ENCODE assay signal across 11 cellular contexts in the genomic region with DNA sequence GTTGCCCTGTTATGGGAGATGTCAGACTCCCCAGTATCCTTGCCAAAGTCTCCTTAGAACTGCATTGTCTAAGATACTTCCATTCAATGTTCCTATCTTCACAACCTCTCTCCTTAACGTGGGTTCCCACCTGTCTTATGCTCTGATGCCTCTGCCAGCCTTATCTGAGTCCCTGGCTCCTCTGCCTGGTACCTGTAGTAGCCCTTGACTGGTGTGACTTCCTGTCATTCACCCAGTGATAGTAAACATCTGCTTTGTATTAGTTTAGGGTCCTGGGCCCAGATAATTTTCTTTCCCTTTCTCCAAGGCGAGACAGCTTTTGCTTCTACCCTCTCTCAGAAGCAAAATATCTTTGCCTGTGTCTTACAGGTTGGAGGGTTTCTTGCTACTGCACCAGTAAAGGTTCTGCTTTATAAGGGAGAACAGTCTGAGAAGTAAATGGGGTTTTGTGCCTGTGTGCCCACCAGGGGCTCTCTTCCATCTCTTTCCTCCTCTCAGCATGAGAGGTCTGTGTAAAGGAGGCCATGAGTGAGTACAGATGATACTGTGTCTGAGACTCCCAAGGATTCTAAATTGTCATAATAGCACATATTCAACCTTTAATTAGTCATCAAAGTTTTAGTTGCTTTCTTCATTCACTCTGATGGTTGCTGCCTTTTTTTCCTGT.
DNase-seq lines count a peak whose midpoint lies in the region; ATAC-seq and TF ChIP-seq lines count a peak whose summit lies in the region.
"Had no signal": no experiment of that assay in that cellular context is flagged by ENCODE, and none has a peak within 500 bp of the region (broad histone marks: within the 10 kb centered on the region; RNA-seq: fewer than 3 reads in every experiment).

No MANE protein-coding gene starts in this region.

- H3K9me3 ChIP-seq in trophoblast cell (ENCODE audit: insufficient read depth, low read depth, low read length) = no peaks in the 10 kb centered on the region
- H3K9me3 ChIP-seq: SJCRH30, spleen had no signal

- no peak overlapping the region for H3K4me3 ChIP-seq in astrocyte of the cerebellum (ENCODE audit: low read depth, low read length)
- no peak overlapping the region for H3K4me3 ChIP-seq in trophoblast cell (ENCODE audit: low read depth, low read length)
- H3K4me3 ChIP-seq: SJCRH30, spleen had no signal

- peak overlapping the region; percentile 1 for H3K18ac ChIP-seq in trophoblast cell (ENCODE audit: low read length)

- H2AFZ ChIP-seq in trophoblast cell (ENCODE audit: insufficient read depth, low read length, poor library complexity) = no peak overlapping the region

- in situ Hi-C loops in astrocyte of the cerebellum (cut with HindIII; ENCODE audit: low sequenced_read_pairs) = no loop called here

- no peak overlapping the region for H3K9ac ChIP-seq in trophoblast cell (ENCODE audit: low read length)

- H3K79me1 ChIP-seq in trophoblast cell (ENCODE audit: low read length) = peaks cover 18% of the 10 kb centered on the region

- no peaks in the 10 kb centered on the region for H3K27me3 ChIP-seq in trophoblast cell (ENCODE audit: insufficient read depth, low read length)
- H3K27me3 ChIP-seq: SJCRH30, spleen had no signal

- peak overlapping the region; percentile 0 for H2AK5ac ChIP-seq in trophoblast cell (ENCODE audit: low read length)

- no peak overlapping the region for H4K12ac ChIP-seq in trophoblast cell (ENCODE audit: low read depth, low read length)

- H4K8ac ChIP-seq in trophoblast cell (ENCODE audit: low read depth, low read length) = peak overlapping the region; percentile 71

- H3K4me2 ChIP-seq in trophoblast cell (ENCODE audit: low read length) = no peak overlapping the region

- H2BK120ac ChIP-seq in trophoblast cell (ENCODE audit: insufficient read depth, low read length, poor library complexity) = peak overlapping the region; percentile 8

- H3K79me2 ChIP-seq in trophoblast cell (ENCODE audit: control insufficient read depth, insufficient read depth, low read length, poor library complexity) = peaks cover 2% of the 10 kb centered on the region

- H3K4me1 ChIP-seq in trophoblast cell (ENCODE audit: control insufficient read depth in 1 of 2, insufficient read depth in 2 of 2, low read length in 2 of 2) = peaks cover 4 to 10% of the 10 kb centered on the region in 2 experiments
- H3K4me1 ChIP-seq: SJCRH30, spleen had no signal

- H3K14ac ChIP-seq in trophoblast cell (ENCODE audit: low read length) = peak overlapping the region; percentile 33

- H3K27ac ChIP-seq in trophoblast cell (ENCODE audit: low read depth, low read length) = peak overlapping the region; percentile 56
- H3K27ac ChIP-seq: SJCRH30, spleen had no signal

- no peaks in the 10 kb centered on the region for H3K36me3 ChIP-seq in trophoblast cell (ENCODE audit: control insufficient read depth in 1 of 2, insufficient read depth in 2 of 2, low read length in 2 of 2)
- H3K36me3 ChIP-seq: SJCRH30, spleen had no signal

- WGBS in trophoblast cell (ENCODE audit: extremely low coverage, insufficient coverage, insufficient read length) = no CpG with 5 or more reads among the region's 2 CpGs

- DNase-seq in astrocyte of the cerebellum (ENCODE audit: low read depth) (no peak), trophoblast cell (no peak), hypothalamus (lab: John Stamatoyannopoulos, UW) (no peak), NCI-H2029 treated with DMSO at 0.1 percent for 48 hours (lab: John Stamatoyannopoulos, UW) (no peak)
- DNase-seq: effector memory CD8-positive, alpha-beta T cell; NCI-H1436; spleen had no signal

- ATAC-seq in HG03442 (IDR thresholded peaks at IDR 0.05; ENCODE audit: unreplicated experiment) (peak; percentile 43), GM19324 (IDR thresholded peaks at IDR 0.05; ENCODE audit: low FRiP score, unreplicated experiment) (no peak)
- ATAC-seq: effector memory CD8-positive, alpha-beta T cell had no signal

- H3K4ac ChIP-seq in trophoblast cell (ENCODE audit: low read depth, low read length) = no peak overlapping the region

- peak overlapping the region; percentile 50 for H2BK12ac ChIP-seq in trophoblast cell (ENCODE audit: low read length)

- H2BK5ac ChIP-seq in trophoblast cell (ENCODE audit: low read depth, low read length, poor library complexity) = peak overlapping the region; percentile 54

- no peak overlapping the region for H3K23ac ChIP-seq in trophoblast cell (ENCODE audit: low read length)

- peak; percentile 21 for TF ChIP-seq CTCF in GM12873 (IDR thresholded peaks at IDR 0.05; ENCODE audit: insufficient read depth, low read depth, low read length, missing control alignments)
- peak; percentile 29 for TF ChIP-seq CTCF in astrocyte of the cerebellum (IDR thresholded peaks at IDR 0.05; ENCODE audit: low read depth, low read length, missing control alignments)

- H4K91ac ChIP-seq in trophoblast cell (ENCODE audit: low read depth, low read length) = peak overlapping the region; percentile 65
